Comparison of ENCODE assay signal across 8 cellular contexts in genomic region chr2:217988014-217988839, GRCh38. TPM values are rescaled to one million over a fixed set of nuclear protein-coding genes. Genes with fewer than 3 reads are reported as not detected.
DNase-seq lines count a peak whose midpoint lies in the region; ATAC-seq, FAIRE-seq and TF ChIP-seq lines count a peak whose summit lies in the region.

No MANE protein-coding gene starts in this region.

- no peaks in the 10 kb centered on the region for H3K36me3 ChIP-seq in SJCRH30
- H3K36me3 ChIP-seq in pancreas, result peaks cover 0 to 9% (median 0%) of the 10 kb centered on the region in 3 donors

- H3K4me3 Mint-ChIP-seq in type B pancreatic cell, result peak overlapping the region; percentile 66

- peaks cover 18% of the 10 kb centered on the region for H3K4me1 Mint-ChIP-seq in type B pancreatic cell (ENCODE audit: unreplicated experiment)

- no peak overlapping the region for H3K27ac Mint-ChIP-seq in activated naive CD4-positive, alpha-beta T cell treated with anti-CD3 and anti-CD28 coated beads, Interleukin-2, amount 50 U/mL, for 72 hours
- peak overlapping the region; percentile 94 for H3K27ac Mint-ChIP-seq in type B pancreatic cell

- peaks cover 6% of the 10 kb centered on the region for H3K27me3 Mint-ChIP-seq in type B pancreatic cell

- TF ChIP-seq CTCF in GM12873 (IDR thresholded peaks at IDR 0.05; ENCODE audit: insufficient read depth, low read depth, low read length, missing control alignments) (peak; percentile 84), pancreas (IDR thresholded peaks at IDR 0.05) (peak; percentile 69 to 78 (median 72)), type B pancreatic cell (conservative IDR thresholded peaks at IDR 0.05) (peak; percentile 92)

- H3K27me3 ChIP-seq in SJCRH30 (no peaks in the 10 kb centered on the region), pancreas (no peaks in the 10 kb centered on the region)

- peak; percentile 65 to 77 for ATAC-seq in activated naive CD4-positive, alpha-beta T cell treated with anti-CD3 and anti-CD28 coated beads, Interleukin-2, amount 50 U/mL, for 72 hours
- ATAC-seq in pancreas, result peak; percentile 91 to 95 (median 92)

- DNase-seq in HuH-7 (ENCODE audit: low spot score) (peak; percentile 85), SJCRH30 (peak; percentile 61 to 77), cardiac septum (ENCODE audit: low spot score) (peak; percentile 91), pancreas (peak; percentile 93 to 97 (median 96)), type B pancreatic cell (ENCODE audit: extremely low spot score, unreplicated experiment) (peak; percentile 89), AG08396 (ENCODE audit: low spot score) (no peak)
- DNase-seq in activated naive CD4-positive, alpha-beta T cell treated with anti-CD3 and anti-CD28 coated beads, Interleukin-2, amount 50 U/mL, for 72 hours (ENCODE audit: low spot score in 2 of 2), result peak in 1 of 2 donors; percentile 88

- FAIRE-seq in pancreas (lab: Jason Lieb, UNC), result no peak

- intact Hi-C loops in cardiac septum (cut with DNase I) (loop anchor here (1.0 to 5.0 kb wide), 4 partner anchors 44 to 199 kb away; no protein-coding TSS in a partner anchor), pancreas (cut with DNase I) (no loop called here)

- WGBS in pancreas, 2 donors, result 5 to 6% methylated on average over 13 of the region's 13 CpGs

- H3K27ac ChIP-seq in SJCRH30 (no peak overlapping the region), pancreas (peak overlapping the region; percentile 64 to 89 (median 80))

- H3K36me3 Mint-ChIP-seq in activated naive CD4-positive, alpha-beta T cell treated with anti-CD3 and anti-CD28 coated beads, Interleukin-2, amount 50 U/mL, for 72 hours, result no peaks in the 10 kb centered on the region
- no peaks in the 10 kb centered on the region for H3K36me3 Mint-ChIP-seq in type B pancreatic cell

- H3K9me3 ChIP-seq in SJCRH30 (replicated peaks), result no peaks in the 10 kb centered on the region
- H3K9me3 ChIP-seq in pancreas, result no peaks in the 10 kb centered on the region

- no peak overlapping the region for H3K4me3 ChIP-seq in SJCRH30
- no peak overlapping the region for H3K4me3 ChIP-seq in pancreas

- no peaks in the 10 kb centered on the region for H3K9me3 Mint-ChIP-seq in activated naive CD4-positive, alpha-beta T cell treated with anti-CD3 and anti-CD28 coated beads, Interleukin-2, amount 50 U/mL, for 72 hours
- no peaks in the 10 kb centered on the region for H3K9me3 Mint-ChIP-seq in type B pancreatic cell

- H3K4me1 ChIP-seq in SJCRH30 (no peaks in the 10 kb centered on the region), pancreas (peaks cover 23 to 31% (median 29%) of the 10 kb centered on the region in 3 donors)

RNA-seq across cellular contexts. Expression of gene TNS1, which starts 14.6 kb away (rescaled TPM):
- total RNA-seq in SJCRH30 (2014; rRNA removed; shearing (Covaris generic)), result 2.5 and 3.0 TPM in 2 replicates
- total RNA-seq in activated naive CD4-positive, alpha-beta T cell treated with anti-CD3 and anti-CD28 coated beads, Interleukin-2, amount 50 U/mL, for 72 hours, result 1 to 10 TPM in 1 of 2 donors, under 1 TPM in 1; 0.27 to 5.1 TPM
- 870 TPM for total RNA-seq in cardiac septum
- 100 to 1,000 TPM in 4 of 6 donors, 10 to 100 TPM in 2; 90.4 to 166 (median 114) TPM for total RNA-seq in pancreas
- 10 to 100 TPM; 38.5 to 93.7 TPM for polyA plus RNA-seq in pancreas
- 59.2 and 87.5 TPM in 2 replicates for total RNA-seq in type B pancreatic cell (ENCODE audit: low replicate concordance)
